In genomic region chr17:1197379-1197778, GRCh38 we compare ENCODE assay signal across 7 cellular contexts. TPM values are rescaled to one million over a fixed set of nuclear protein-coding genes. Genes with fewer than 3 reads are reported as not detected.
DNase-seq lines count a peak whose midpoint lies in the region; ATAC-seq lines count a peak whose summit lies in the region.

No MANE protein-coding gene starts in this region.

- DNase-seq in OCI-M1 (lab: John Stamatoyannopoulos, UW) = peak; percentile 86
- peak; percentile 66 for DNase-seq in globus pallidus (ENCODE audit: low spot score)
- no peak for DNase-seq in DMS153 treated with DMSO at 0.1 percent for 48 hours (lab: John Stamatoyannopoulos, UW; ENCODE audit: unreplicated experiment)
- DNase-seq in NCI-H69 (lab: John Stamatoyannopoulos, UW) = no peak
- DNase-seq in SK-N-DZ (ENCODE audit: low spot score) = no peak

- H3K4me3 Mint-ChIP-seq in stimulated activated naive CD8-positive, alpha-beta T cell treated with anti-CD3 and anti-CD28 coated beads, Interleukin-15, Interleukin-2, amounts not matched to agents 100 ng/mL and 50 ng/mL, for 24 hours = peak overlapping the region; percentile 15

- peaks cover 58% of the 10 kb centered on the region for H3K4me1 Mint-ChIP-seq in stimulated activated naive CD8-positive, alpha-beta T cell treated with anti-CD3 and anti-CD28 coated beads, Interleukin-15, Interleukin-2, amounts not matched to agents 100 ng/mL and 50 ng/mL, for 24 hours (ENCODE audit: low read depth)

- no peaks in the 10 kb centered on the region for H3K36me3 Mint-ChIP-seq in stimulated activated naive CD8-positive, alpha-beta T cell treated with anti-CD3 and anti-CD28 coated beads, Interleukin-15, Interleukin-2, amounts not matched to agents 100 ng/mL and 50 ng/mL, for 24 hours (ENCODE audit: low read depth)

- ATAC-seq in GM21576 (IDR thresholded peaks at IDR 0.05; ENCODE audit: unreplicated experiment) = peak; percentile 10

- H3K27me3 Mint-ChIP-seq in stimulated activated naive CD8-positive, alpha-beta T cell treated with anti-CD3 and anti-CD28 coated beads, Interleukin-15, Interleukin-2, amounts not matched to agents 100 ng/mL and 50 ng/mL, for 24 hours = no peaks in the 10 kb centered on the region

- H3K9me3 Mint-ChIP-seq in stimulated activated naive CD8-positive, alpha-beta T cell treated with anti-CD3 and anti-CD28 coated beads, Interleukin-15, Interleukin-2, amounts not matched to agents 100 ng/mL and 50 ng/mL, for 24 hours = no peaks in the 10 kb centered on the region

- peak overlapping the region; percentile 88 for H3K27ac Mint-ChIP-seq in stimulated activated naive CD8-positive, alpha-beta T cell treated with anti-CD3 and anti-CD28 coated beads, Interleukin-15, Interleukin-2, amounts not matched to agents 100 ng/mL and 50 ng/mL, for 24 hours

RNA-seq across cellular contexts. Expression of gene ABR, which starts 17.6 kb away (rescaled TPM):
- 17.6 and 19.4 TPM in 2 replicates for polyA plus RNA-seq in SK-N-DZ (2014; cell fraction: cytosol; rRNA removed)
- polyA plus RNA-seq in SK-N-DZ (2014; cell fraction: nucleus; rRNA removed) = 13.4 and 20.1 TPM in 2 replicates

Comparison
In these comparisons a context has a peak if more than half of its experiments do, and no peak if none do; other contexts are left out.
1. DNase-seq: peak in OCI-M1 (single experiment) and globus pallidus (single experiment); none in DMS153 treated with DMSO at 0.1 percent for 48 hours (single experiment), NCI-H69 (single experiment) and SK-N-DZ (single experiment).